20 cellular contexts compared by ENCODE assay signal in genomic region chr11:69114362-69114761, GRCh38. TPM values are rescaled to one million over a fixed set of nuclear protein-coding genes. Genes with fewer than 3 reads are reported as not detected.
"Had no signal": no experiment of that assay in that cellular context is flagged by ENCODE, and none has a peak within 500 bp of the region (broad histone marks: within the 10 kb centered on the region; RNA-seq: fewer than 3 reads in every experiment).

No MANE protein-coding gene starts in this region.

- H3K4me3 ChIP-seq: adrenal gland, breast epithelium, coronary artery, esophagus squamous epithelium, gastrocnemius medialis, mucosa of descending colon, sigmoid colon, smooth muscle cell, testis had no signal

- H3K36me3 ChIP-seq: adrenal gland, breast epithelium, esophagus squamous epithelium, gastrocnemius medialis, sigmoid colon had no signal

- H3K4me2 ChIP-seq: smooth muscle cell had no signal

- H3K4me1 ChIP-seq: adrenal gland, breast epithelium, sigmoid colon had no signal

- H3K27me3 ChIP-seq: adrenal gland, breast epithelium, esophagus squamous epithelium, gastrocnemius medialis, sigmoid colon, testis had no signal

- ATAC-seq: activated naive CD4-positive, alpha-beta T cell treated with anti-CD3 and anti-CD28 coated beads, Interleukin-2, amount 50 U/mL, for 72 hours; activated T-helper 17 cell treated with anti-CD3 and anti-CD28 coated beads, Interleukin-2, amount 50 U/mL, for 72 hours; stimulated activated naive B cell treated with anti-CD40 and anti-IgM and Interleukin-4, amounts not matched to agents 10 μg/mL and 1 μg/mL and 100 μg/mL, for 72 hours; WTC11 had no signal

- DNase-seq: activated T-cell treated with anti-CD3 and anti-CD28 coated beads, Interleukin-2, amount 50 U/mL, for 24 hours; adrenal gland; esophagus squamous epithelium; gastrocnemius medialis; hippocampal formation; mesendoderm; sigmoid colon; stimulated activated CD4-positive, alpha-beta T cell treated with anti-CD3 and anti-CD28 coated beads, Interleukin-2, amount 100 ng/mL, for 48 hours; stimulated activated CD8-positive, alpha-beta memory T cell treated with anti-CD3 and anti-CD28 coated beads, Interleukin-4, amount 100 ng/mL, for 48 hours; stimulated activated naive B cell treated with anti-CD40 and anti-IgM and Interleukin-4, amounts not matched to agents 10 μg/mL and 1 μg/mL and 100 μg/mL, for 72 hours; T-helper 9 cell; testis had no signal

- H3K27ac ChIP-seq: adrenal gland, breast epithelium, coronary artery, esophagus squamous epithelium, gastrocnemius medialis, sigmoid colon, testis had no signal

- H3K9me3 ChIP-seq: adrenal gland, gastrocnemius medialis, mucosa of descending colon, sigmoid colon, testis had no signal

RNA-seq across cellular contexts. Expression of gene SMIM38, which starts 41.4 kb away (rescaled TPM):
- total RNA-seq: astrocyte had no signal
- polyA plus RNA-seq: smooth muscle cell had no signal
